Comparison of ENCODE assay signal across 12 cellular contexts in genomic region chr6:129696028-129696418, GRCh38. TPM values are rescaled to one million over a fixed set of nuclear protein-coding genes. Genes with fewer than 3 reads are reported as not detected.
A peak's percentile ranks its signal among the peaks of the same experiment; 100 is the strongest.
DNase-seq lines count a peak whose midpoint lies in the region; ATAC-seq and TF ChIP-seq lines count a peak whose summit lies in the region.
"Had no signal": no experiment of that assay in that cellular context is flagged by ENCODE, and none has a peak within 500 bp of the region (broad histone marks: within the 10 kb centered on the region; RNA-seq: fewer than 3 reads in every experiment).

No MANE protein-coding gene starts in this region.

- no peaks in the 10 kb centered on the region for H3K9me3 ChIP-seq in skeletal muscle satellite cell (replicated peaks; ENCODE audit: low read length)
- H3K9me3 ChIP-seq: esophagus muscularis mucosa had no signal

- no peak for ATAC-seq in activated T-cell treated with anti-CD3 and anti-CD28 coated beads, Interleukin-2, amount 50 U/mL, for 72 hours (replicated peaks in 1 of 2)
- peak; percentile 5 for ATAC-seq in HG02759 (IDR thresholded peaks at IDR 0.05; ENCODE audit: unreplicated experiment)
- ATAC-seq in activated naive CD8-positive, alpha-beta T cell treated with anti-CD3 and anti-CD28 coated beads, Interleukin-2, amount 50 U/mL, for 24 hours, result no peak

- H3K27me3 ChIP-seq in skeletal muscle satellite cell (ENCODE audit: control insufficient read depth, insufficient read depth, low read length), result no peaks in the 10 kb centered on the region
- H3K27me3 ChIP-seq: esophagus muscularis mucosa had no signal

- no peak overlapping the region for H3K27ac ChIP-seq in coronary artery
- H3K27ac ChIP-seq: esophagus muscularis mucosa, RWPE1, VCaP had no signal

- H3K4me3 Mint-ChIP-seq in activated T-cell treated with anti-CD3 and anti-CD28 coated beads, Interleukin-2, amount 50 U/mL, for 72 hours, result peak overlapping the region; percentile 55 to 59
- peak overlapping the region; percentile 31 for H3K4me3 Mint-ChIP-seq in activated naive CD8-positive, alpha-beta T cell treated with anti-CD3 and anti-CD28 coated beads, Interleukin-2, amount 50 U/mL, for 24 hours

- H3K4me2 ChIP-seq in skeletal muscle satellite cell (ENCODE audit: low read length), result no peak overlapping the region

- POLR2A ChIA-PET in HEK293T (lab: Yijun Ruan, JAX), result no interaction called here

- peak overlapping the region; percentile 57 for H3K27ac Mint-ChIP-seq in activated T-cell treated with anti-CD3 and anti-CD28 coated beads, Interleukin-2, amount 50 U/mL, for 72 hours
- peak overlapping the region; percentile 47 for H3K27ac Mint-ChIP-seq in activated naive CD8-positive, alpha-beta T cell treated with anti-CD3 and anti-CD28 coated beads, Interleukin-2, amount 50 U/mL, for 24 hours

- H3K9ac ChIP-seq in skeletal muscle satellite cell (ENCODE audit: low read depth, low read length), result peak overlapping the region; percentile 32

- peaks cover 41% of the 10 kb centered on the region for H3K4me1 Mint-ChIP-seq in activated T-cell treated with anti-CD3 and anti-CD28 coated beads, Interleukin-2, amount 50 U/mL, for 72 hours (ENCODE audit: low read depth)
- H3K4me1 Mint-ChIP-seq in activated naive CD8-positive, alpha-beta T cell treated with anti-CD3 and anti-CD28 coated beads, Interleukin-2, amount 50 U/mL, for 24 hours, result peaks cover 29% of the 10 kb centered on the region

- peaks cover 69% of the 10 kb centered on the region for H3K4me1 ChIP-seq in skeletal muscle satellite cell (ENCODE audit: control insufficient read depth, insufficient read depth, low read length)

- H3K36me3 ChIP-seq in skeletal muscle satellite cell (ENCODE audit: insufficient read depth, low read length), result peaks cover 4% of the 10 kb centered on the region
- H3K36me3 ChIP-seq: esophagus muscularis mucosa had no signal

- H3K36me3 Mint-ChIP-seq in activated T-cell treated with anti-CD3 and anti-CD28 coated beads, Interleukin-2, amount 50 U/mL, for 72 hours (ENCODE audit: insufficient read depth in 2 of 2), result no peaks in the 10 kb centered on the region
- H3K36me3 Mint-ChIP-seq in activated naive CD8-positive, alpha-beta T cell treated with anti-CD3 and anti-CD28 coated beads, Interleukin-2, amount 50 U/mL, for 24 hours (ENCODE audit: low read depth), result no peaks in the 10 kb centered on the region

- CTCF ChIA-PET in HEK293T (lab: Yijun Ruan, JAX), result interaction anchor here (1.3 kb wide), 1 partner anchor 98 kb away, joined by 5 read pairs; no protein-coding TSS in a partner anchor

- no peak overlapping the region for H3K4me3 ChIP-seq in skeletal muscle satellite cell (ENCODE audit: low read length)
- H3K4me3 ChIP-seq in coronary artery, result no peak overlapping the region
- H3K4me3 ChIP-seq: esophagus muscularis mucosa had no signal

- H3K27me3 Mint-ChIP-seq in activated T-cell treated with anti-CD3 and anti-CD28 coated beads, Interleukin-2, amount 50 U/mL, for 72 hours (ENCODE audit: low read depth), result no peaks in the 10 kb centered on the region
- H3K27me3 Mint-ChIP-seq in activated naive CD8-positive, alpha-beta T cell treated with anti-CD3 and anti-CD28 coated beads, Interleukin-2, amount 50 U/mL, for 24 hours, result no peaks in the 10 kb centered on the region

- no peak for TF ChIP-seq CTCF in coronary artery (IDR thresholded peaks at IDR 0.05)

- H3K9me3 Mint-ChIP-seq in activated T-cell treated with anti-CD3 and anti-CD28 coated beads, Interleukin-2, amount 50 U/mL, for 72 hours, result no peaks in the 10 kb centered on the region
- no peaks in the 10 kb centered on the region for H3K9me3 Mint-ChIP-seq in activated naive CD8-positive, alpha-beta T cell treated with anti-CD3 and anti-CD28 coated beads, Interleukin-2, amount 50 U/mL, for 24 hours

- no peak for DNase-seq in activated T-cell treated with anti-CD3 and anti-CD28 coated beads, Interleukin-2, amount 50 U/mL, for 72 hours
- DNase-seq in activated T-cell treated with anti-CD3 and anti-CD28 coated beads for 4 hours (no peak), coronary artery (ENCODE audit: low spot score) (no peak), HEK293T (ENCODE audit: extremely low spot score) (no peak)
- DNase-seq in activated naive CD8-positive, alpha-beta T cell treated with anti-CD3 and anti-CD28 coated beads, Interleukin-2, amount 50 U/mL, for 24 hours, result no peak
- no peak for DNase-seq in stimulated activated naive CD4-positive, alpha-beta T cell (lab: John Stamatoyannopoulos, UW)
- DNase-seq: NCI-H345 had no signal

TF ChIP-seq in HEK293T, 16 proteins besides CTCF, POLR2A, EP300 and RAD21:
- TF ChIP-seq FOXA1 (IDR thresholded peaks at IDR 0.05) (no peak), ARNT (IDR thresholded peaks at IDR 0.05) (no peak), ZNF384 (IDR thresholded peaks at IDR 0.05) (no peak)

RNA-seq across cellular contexts. Expression of gene ARHGAP18, which starts 14.0 kb away (rescaled TPM):
- 1 to 10 TPM; 2.7 to 3.9 TPM for total RNA-seq in activated T-cell treated with anti-CD3 and anti-CD28 coated beads, Interleukin-2, amount 50 U/mL, for 72 hours
- total RNA-seq in skeletal muscle satellite cell (2012; rRNA removed), result 36.5 and 37.1 TPM in 2 replicates
